ENCODE assay signal across 9 cellular contexts in the genomic region with DNA sequence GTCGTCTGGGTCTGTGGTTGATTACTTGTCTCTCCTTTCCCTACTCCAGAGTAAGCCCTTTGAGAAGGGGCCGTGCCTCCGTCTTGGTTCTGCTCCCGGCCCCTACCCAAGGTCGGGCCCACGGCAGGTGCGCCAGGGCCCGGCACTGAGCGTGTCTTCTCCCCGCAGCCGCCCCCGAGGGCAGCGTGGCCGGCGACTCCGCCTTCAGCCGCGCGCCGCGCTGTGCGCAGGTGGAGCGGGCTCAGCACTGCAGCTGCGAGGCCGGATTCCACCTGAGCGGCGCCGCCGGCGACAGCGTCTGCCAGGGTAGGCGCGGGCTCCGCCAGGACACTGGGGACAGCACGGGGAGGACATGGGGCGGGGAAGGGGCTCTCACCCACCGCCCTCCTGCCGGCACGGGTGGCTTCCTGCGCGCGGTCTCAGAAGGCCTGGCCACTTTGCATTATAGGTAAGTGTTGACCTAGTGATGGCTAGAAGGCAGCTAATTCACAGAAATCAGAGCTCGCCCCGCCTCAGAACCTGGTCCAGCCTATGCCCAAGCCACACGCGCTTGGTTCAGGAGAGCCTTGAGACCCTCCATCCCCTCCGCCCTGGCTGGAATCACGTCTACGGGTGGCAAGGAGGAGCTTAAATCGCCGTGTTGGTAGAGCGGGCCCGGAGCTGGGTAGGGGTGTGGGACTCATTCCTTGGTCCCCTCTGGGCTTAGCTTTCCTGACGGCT. TPM values are rescaled to one million over a fixed set of nuclear protein-coding genes. Genes with fewer than 3 reads are reported as not detected.
DNase-seq lines count a peak whose midpoint lies in the region; FAIRE-seq and TF ChIP-seq lines count a peak whose summit lies in the region.
"Had no signal": no experiment of that assay in that cellular context is flagged by ENCODE, and none has a peak within 500 bp of the region (broad histone marks: within the 10 kb centered on the region; RNA-seq: fewer than 3 reads in every experiment).

No MANE protein-coding gene starts in this region.

- peaks cover 12% of the 10 kb centered on the region for H3K27me3 Mint-ChIP-seq in glutamatergic neuron (ENCODE audit: unreplicated experiment)

- H3K4me3 Mint-ChIP-seq in glutamatergic neuron (ENCODE audit: unreplicated experiment), result no peak overlapping the region

- FAIRE-seq in H54 (lab: Jason Lieb, UNC) (no peak), frontal cortex (lab: Jason Lieb, UNC) (no peak)

- H3K36me3 Mint-ChIP-seq in glutamatergic neuron (ENCODE audit: unreplicated experiment), result peaks cover 7% of the 10 kb centered on the region

- no peak overlapping the region for H3K27ac Mint-ChIP-seq in glutamatergic neuron (ENCODE audit: unreplicated experiment)
- H3K27ac Mint-ChIP-seq: nephron had no signal

- no peak for TF ChIP-seq CTCF in glutamatergic neuron (IDR thresholded peaks at IDR 0.05; ENCODE audit: partially characterized antibody, unreplicated experiment)

- H3K4me1 Mint-ChIP-seq in glutamatergic neuron (ENCODE audit: low read depth, unreplicated experiment), result peaks cover 7% of the 10 kb centered on the region

- peak; percentile 68 for DNase-seq in NCI-H2029 (lab: John Stamatoyannopoulos, UW)
- peak; percentile 64 to 68 for DNase-seq in activated CD4-positive, alpha-beta T cell treated with anti-CD3 and anti-CD28 coated beads, Interleukin-2, amount 50 U/mL, for 4 hours
- DNase-seq in glutamatergic neuron, result peak; percentile 34
- DNase-seq in stimulated activated CD4-positive, alpha-beta T cell treated with anti-CD3 and anti-CD28 coated beads, Interleukin-4, amount 100 ng/mL, for 4 hours, result peak; percentile 67 to 76
- DNase-seq in foreskin melanocyte, result no peak
- DNase-seq in H54 (ENCODE audit: insufficient read length, low spot score), result no peak
- DNase-seq in frontal cortex (ENCODE audit: low spot score in 2 of 2), result no peak
- DNase-seq in ACHN, result no peak

- TF ChIP-seq POLR2A in H54 (IDR thresholded peaks at IDR 0.05; ENCODE audit: low read depth, low read length), result no peak

- in situ Hi-C loops in ACHN (cut with HindIII; ENCODE audit: low pct_ligation_motif_present, low pct_unique_long_range_greater_than_20kb, low sequenced_read_pairs), result no loop called here

- peaks cover 7% of the 10 kb centered on the region for H3K9me3 Mint-ChIP-seq in glutamatergic neuron (ENCODE audit: unreplicated experiment)

RNA-seq across cellular contexts. Expression of a gene that starts 43.5 kb away (rescaled TPM):
- total RNA-seq in glutamatergic neuron (ENCODE audit: unreplicated experiment) (0.20 TPM), frontal cortex (0.41 TPM)

Comparison
In these comparisons a context has a peak if more than half of its experiments do, and no peak if none do; other contexts are left out.
1. DNase-seq: peak in NCI-H2029 (single experiment), activated CD4-positive, alpha-beta T cell treated with anti-CD3 and anti-CD28 coated beads, Interleukin-2, amount 50 U/mL, for 4 hours (2 of 2), glutamatergic neuron (single experiment) and stimulated activated CD4-positive, alpha-beta T cell treated with anti-CD3 and anti-CD28 coated beads, Interleukin-4, amount 100 ng/mL, for 4 hours (2 of 2); none in foreskin melanocyte (single experiment), H54 (single experiment), frontal cortex (0 of 2) and ACHN (single experiment).